ENCODE assay signal across 7 cellular contexts in the genomic region with DNA sequence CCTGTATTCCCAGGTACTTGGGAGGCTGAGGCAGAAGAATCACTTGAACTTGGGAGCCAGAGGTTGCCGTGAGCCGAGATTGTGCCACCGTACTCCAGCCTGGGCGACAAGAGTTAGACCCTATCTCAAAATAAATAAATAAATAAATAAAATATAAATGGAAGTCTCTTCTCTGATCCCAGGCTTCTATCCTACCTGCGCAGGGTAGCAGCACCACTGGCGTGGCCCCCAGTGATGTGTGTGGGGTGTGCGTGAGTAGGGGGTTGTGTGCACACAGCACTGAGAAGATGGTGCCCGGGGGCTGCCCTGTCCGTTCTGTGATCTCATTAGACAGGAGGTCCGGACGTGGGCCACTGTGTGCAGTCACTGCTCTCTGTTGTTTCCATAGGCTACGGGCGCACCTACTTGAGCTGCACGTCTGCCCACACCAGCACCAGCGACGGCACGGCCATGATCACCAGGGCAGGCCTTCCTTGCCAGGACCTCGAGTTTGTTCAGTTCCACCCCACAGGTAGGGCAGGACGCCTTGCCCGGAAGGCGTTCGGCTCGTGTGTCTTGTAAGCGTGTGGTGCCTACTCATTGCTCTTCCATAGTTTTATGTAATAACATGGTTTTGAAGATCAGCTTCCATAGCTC. TPM values are rescaled to one million over a fixed set of nuclear protein-coding genes. Genes with fewer than 3 reads are reported as not detected.
A peak's percentile ranks its signal among the peaks of the same experiment; 100 is the strongest.
DNase-seq lines count a peak whose midpoint lies in the region; ATAC-seq and TF ChIP-seq lines count a peak whose summit lies in the region.
"Not testable (repeated sequence)": the region's sequence is repeated elsewhere in the genome, so short reads cannot be mapped to it uniquely, and the experiment has no call there.
"Had no signal": no experiment of that assay in that cellular context is flagged by ENCODE, and none has a peak within 500 bp of the region (broad histone marks: within the 10 kb centered on the region; RNA-seq: fewer than 3 reads in every experiment).

No MANE protein-coding gene starts in this region.

- not testable (repeated sequence) for H2AFZ ChIP-seq in Loucy (ENCODE audit: low read length)

- H3K79me2 ChIP-seq in Loucy (ENCODE audit: insufficient read depth, low read length): peaks cover 32% of the 10 kb centered on the region

- not testable (repeated sequence) for H4K20me1 ChIP-seq in Loucy (ENCODE audit: insufficient read depth, low read length, poor library complexity, severe bottlenecking)

- not testable (repeated sequence) for TF ChIP-seq CTCF in Loucy (conservative IDR thresholded peaks at IDR 0.05; ENCODE audit: low read length); esophagus muscularis mucosa (IDR thresholded peaks at IDR 0.05); right lobe of liver (IDR thresholded peaks at IDR 0.05)

- H3K9ac ChIP-seq in Loucy (ENCODE audit: low read depth, low read length, poor library complexity, severe bottlenecking): peak overlapping the region; percentile 58

- not testable (repeated sequence) for H3K9me3 ChIP-seq in Loucy (ENCODE audit: insufficient read depth, low read depth, low read length); esophagus muscularis mucosa; right lobe of liver

- H3K4me2 ChIP-seq in Loucy (ENCODE audit: low read depth, low read length, poor library complexity, severe bottlenecking): not testable (repeated sequence)

- H3K4me3 ChIP-seq in Loucy (ENCODE audit: low read length, poor library complexity, severe bottlenecking); esophagus muscularis mucosa; right lobe of liver: not testable (repeated sequence)

- not testable (repeated sequence) for H3K4me1 ChIP-seq in Loucy (ENCODE audit: insufficient read depth, low read length, poor library complexity, severe bottlenecking); esophagus muscularis mucosa; right lobe of liver

- not testable (repeated sequence) for TF ChIP-seq EP300 in esophagus muscularis mucosa (IDR thresholded peaks at IDR 0.05)

- not testable (repeated sequence) for H3K9me2 ChIP-seq in Loucy (replicated peaks; ENCODE audit: low read depth, low read length)

- intact Hi-C loops in esophagus muscularis mucosa (cut with DNase I); left ventricle myocardium superior (cut with micrococcal nuclease); right lobe of liver (cut with DNase I); sciatic nerve (cut with DNase I): not testable (repeated sequence)

- DNase-seq in activated effector memory CD4-positive, alpha-beta T cell treated with anti-CD3 and anti-CD28 coated beads, Interleukin-2, amount 50 U/mL, for 16 hours: peak; percentile 57
- DNase-seq in esophagus muscularis mucosa (ENCODE audit: extremely low spot score): peak; percentile 78
- DNase-seq in left ventricle myocardium superior; right lobe of liver; sciatic nerve (ENCODE audit: low spot score): not testable (repeated sequence)

- H3K36me3 ChIP-seq in Loucy (ENCODE audit: insufficient read depth, low read length) (peaks cover 33% of the 10 kb centered on the region; the same call in 1 of the 2 replicates), esophagus muscularis mucosa (peaks cover 31 to 79% (median 60%) of the 10 kb centered on the region in 4 donors), right lobe of liver (peaks cover 0 to 48% (median 9%) of the 10 kb centered on the region in 4 donors)

- TF ChIP-seq POLR2A in esophagus muscularis mucosa (IDR thresholded peaks at IDR 0.05; ENCODE audit: low read depth); right lobe of liver (IDR thresholded peaks at IDR 0.05): not testable (repeated sequence)

- not testable (repeated sequence) for H3K27me3 ChIP-seq in Loucy (ENCODE audit: insufficient read depth, low read length, poor library complexity, severe bottlenecking); esophagus muscularis mucosa; right lobe of liver

- peak; percentile 8 for ATAC-seq in left ventricle myocardium superior
- peak; percentile 9 to 35 (median 28) for ATAC-seq in right lobe of liver
- ATAC-seq in sciatic nerve: peak; percentile 38

- H3F3A ChIP-seq in Loucy (ENCODE audit: low read depth): not testable (repeated sequence)

- H3K27ac ChIP-seq in esophagus muscularis mucosa (replicated peaks in 1 of 4); right lobe of liver: not testable (repeated sequence)

- WGBS in esophagus muscularis mucosa: 87% methylated on average over 16 of the region's 24 CpGs
- WGBS in right lobe of liver (ENCODE audit: insufficient coverage, low coverage, low lambda C conversion rate, missing lambda C conversion rate): 97% methylated on average over 6 of the region's 24 CpGs

RNA-seq across cellular contexts. Expression of a gene that starts 52.5 kb away (rescaled TPM):
- total RNA-seq in esophagus muscularis mucosa: 1 to 10 TPM; 2.5 to 10.0 (median 4.7) TPM
- total RNA-seq in left ventricle myocardium superior: 3.6 TPM
- total RNA-seq in right lobe of liver: 10 to 100 TPM in 4 of 6 experiments, 1 to 10 TPM in 2; 1.9 to 40.7 (median 22.6) TPM
- 28.7 TPM for total RNA-seq in sciatic nerve
- total RNA-seq: GM23338 had no signal
